ENCODE assay signal across 7 cellular contexts in genomic region chr4:121950212-121950679, GRCh38. TPM values are rescaled to one million over a fixed set of nuclear protein-coding genes. Genes with fewer than 3 reads are reported as not detected.
DNase-seq lines count a peak whose midpoint lies in the region; ATAC-seq and TF ChIP-seq lines count a peak whose summit lies in the region.

No MANE protein-coding gene starts in this region.

- H3K27ac ChIP-seq in effector memory CD4-positive, alpha-beta T cell (ENCODE audit: insufficient read depth, low read length, poor library complexity, severe bottlenecking) = no peak overlapping the region
- H3K27ac ChIP-seq in mesenchymal stem cell (ENCODE audit: low read length, poor library complexity, severe bottlenecking) = no peak overlapping the region

- H3K79me1 ChIP-seq in mesenchymal stem cell (replicated peaks; ENCODE audit: low read length, poor library complexity, severe bottlenecking) = no peaks in the 10 kb centered on the region

- peak; percentile 77 for TF ChIP-seq CTCF in GM13976 (IDR thresholded peaks at IDR 0.05; ENCODE audit: borderline replicate concordance, control extremely low read depth, extremely low read depth, insufficient read depth, missing control alignments)

- no peak overlapping the region for H2BK5ac ChIP-seq in mesenchymal stem cell (ENCODE audit: low read depth, low read length, poor library complexity, severe bottlenecking)

- peak overlapping the region; percentile 79 for H3K9ac ChIP-seq in mesenchymal stem cell (ENCODE audit: low read length)

- peak overlapping the region; percentile 79 for H3K4me3 ChIP-seq in effector memory CD4-positive, alpha-beta T cell (ENCODE audit: insufficient read depth, low read depth, low read length, poor library complexity, severe bottlenecking)
- peak overlapping the region; percentile 65 to 86 for H3K4me3 ChIP-seq in mesenchymal stem cell (ENCODE audit: insufficient read depth in 1 of 2, low read depth in 1 of 2, low read length in 2 of 2)

- H3K9me3 ChIP-seq in effector memory CD4-positive, alpha-beta T cell (ENCODE audit: control insufficient read depth, low read length) = no peaks in the 10 kb centered on the region
- no peaks in the 10 kb centered on the region for H3K9me3 ChIP-seq in mesenchymal stem cell (ENCODE audit: control insufficient read depth, low read length)

- H4K91ac ChIP-seq in mesenchymal stem cell (ENCODE audit: low read length) = no peak overlapping the region

- no peak overlapping the region for H2BK12ac ChIP-seq in mesenchymal stem cell (ENCODE audit: low read length in 2 of 2)

- H4K8ac ChIP-seq in mesenchymal stem cell (ENCODE audit: low read length) = no peak overlapping the region

- DNase-seq in GM13976 (ENCODE audit: low spot score) (peak; percentile 88), NCI-H1092 treated with DMSO at 0.1 percent for 48 hours (lab: John Stamatoyannopoulos, UW) (peak; percentile 36), mesenchymal stem cell (peak; percentile 80)
- peak; percentile 94 to 95 for DNase-seq in activated CD4-positive, alpha-beta T cell treated with anti-CD3 and anti-CD28 coated beads, Interleukin-2, amount 50 U/mL, for 48 hours
- peak; percentile 55 to 73 (median 58) for DNase-seq in effector memory CD4-positive, alpha-beta T cell
- peak; percentile 83 for DNase-seq in stimulated activated CD8-positive, alpha-beta memory T cell treated with anti-CD3 and anti-CD28 coated beads, Interleukin-12 subunit alpha, Interleukin-12 subunit beta, amount 100 ng/mL, for 1 hour (ENCODE audit: low read depth)

- H3K18ac ChIP-seq in mesenchymal stem cell (ENCODE audit: low read depth in 1 of 2, low read length in 2 of 2) = no peak overlapping the region

- peak; percentile 87 for ATAC-seq in HG02588 (IDR thresholded peaks at IDR 0.05; ENCODE audit: unreplicated experiment)

- WGBS in mesenchymal stem cell = 1% methylated on average over 34 of the region's 34 CpGs

- no peak overlapping the region for H3K23ac ChIP-seq in mesenchymal stem cell (ENCODE audit: low read length in 2 of 2)

- H3K36me3 ChIP-seq in effector memory CD4-positive, alpha-beta T cell (ENCODE audit: control insufficient read depth, insufficient read depth, low read length) = no peaks in the 10 kb centered on the region
- H3K36me3 ChIP-seq in mesenchymal stem cell (ENCODE audit: control insufficient read depth in 1 of 2, insufficient read depth in 2 of 2, low read depth in 1 of 2, low read length in 2 of 2) = no peaks in the 10 kb centered on the region

- no peak overlapping the region for H2AK5ac ChIP-seq in mesenchymal stem cell (ENCODE audit: low read length, severe bottlenecking)

- no peaks in the 10 kb centered on the region for H3K27me3 ChIP-seq in effector memory CD4-positive, alpha-beta T cell (replicated peaks; ENCODE audit: control insufficient read depth, insufficient read depth, low read length, poor library complexity, severe bottlenecking)
- peaks cover 10 to 25% of the 10 kb centered on the region in 2 experiments for H3K27me3 ChIP-seq in mesenchymal stem cell (ENCODE audit: control insufficient read depth in 1 of 2, insufficient read depth in 1 of 2, low read length in 2 of 2)

- H2BK15ac ChIP-seq in mesenchymal stem cell (ENCODE audit: low read depth, poor library complexity, severe bottlenecking) = no peak overlapping the region

- no peak overlapping the region for H2BK120ac ChIP-seq in mesenchymal stem cell (ENCODE audit: low read depth, low read length)

- in situ Hi-C loops in GM13976 (cut with MboI; ENCODE audit: low sequenced_read_pairs, unreplicated experiment) = no loop called here

- no peak overlapping the region for H3K14ac ChIP-seq in mesenchymal stem cell (ENCODE audit: low read length in 2 of 2)

- no peak overlapping the region for H3K4ac ChIP-seq in mesenchymal stem cell (ENCODE audit: low read depth in 1 of 2, low read length in 2 of 2)

- H3K4me1 ChIP-seq in effector memory CD4-positive, alpha-beta T cell (ENCODE audit: control insufficient read depth, insufficient read depth, low read length, poor library complexity, severe bottlenecking) = no peaks in the 10 kb centered on the region
- peaks cover 12% of the 10 kb centered on the region for H3K4me1 ChIP-seq in mesenchymal stem cell (ENCODE audit: control insufficient read depth, insufficient read depth, low read depth, low read length)

- no peak overlapping the region for H2AFZ ChIP-seq in mesenchymal stem cell (ENCODE audit: low read depth, low read length)

- peak overlapping the region; percentile 98 for H3K4me2 ChIP-seq in mesenchymal stem cell (ENCODE audit: low read length, poor library complexity, severe bottlenecking)

RNA-seq across cellular contexts. Expression of gene TRPC3, which starts 1.6 kb away (rescaled TPM):
- polyA plus RNA-seq in mesenchymal stem cell (2013, experiment 1 of 2) = 0.69 TPM
- polyA plus RNA-seq in mesenchymal stem cell (2013, experiment 2 of 2) = 0.78 TPM

Comparison
In these comparisons a context has a peak if more than half of its experiments do, and no peak if none do; other contexts are left out.
1. DNase-seq: peak in every context shown above with its lines; median percentile 94 in activated CD4-positive, alpha-beta T cell treated with anti-CD3 and anti-CD28 coated beads, Interleukin-2, amount 50 U/mL, for 48 hours; 88 in GM13976; 83 in stimulated activated CD8-positive, alpha-beta memory T cell treated with anti-CD3 and anti-CD28 coated beads, Interleukin-12 subunit alpha, Interleukin-12 subunit beta, amount 100 ng/mL, for 1 hour; 80 in mesenchymal stem cell; 58 in effector memory CD4-positive, alpha-beta T cell; 36 in NCI-H1092 treated with DMSO at 0.1 percent for 48 hours.